12 cellular contexts compared by ENCODE assay signal in the genomic region with DNA sequence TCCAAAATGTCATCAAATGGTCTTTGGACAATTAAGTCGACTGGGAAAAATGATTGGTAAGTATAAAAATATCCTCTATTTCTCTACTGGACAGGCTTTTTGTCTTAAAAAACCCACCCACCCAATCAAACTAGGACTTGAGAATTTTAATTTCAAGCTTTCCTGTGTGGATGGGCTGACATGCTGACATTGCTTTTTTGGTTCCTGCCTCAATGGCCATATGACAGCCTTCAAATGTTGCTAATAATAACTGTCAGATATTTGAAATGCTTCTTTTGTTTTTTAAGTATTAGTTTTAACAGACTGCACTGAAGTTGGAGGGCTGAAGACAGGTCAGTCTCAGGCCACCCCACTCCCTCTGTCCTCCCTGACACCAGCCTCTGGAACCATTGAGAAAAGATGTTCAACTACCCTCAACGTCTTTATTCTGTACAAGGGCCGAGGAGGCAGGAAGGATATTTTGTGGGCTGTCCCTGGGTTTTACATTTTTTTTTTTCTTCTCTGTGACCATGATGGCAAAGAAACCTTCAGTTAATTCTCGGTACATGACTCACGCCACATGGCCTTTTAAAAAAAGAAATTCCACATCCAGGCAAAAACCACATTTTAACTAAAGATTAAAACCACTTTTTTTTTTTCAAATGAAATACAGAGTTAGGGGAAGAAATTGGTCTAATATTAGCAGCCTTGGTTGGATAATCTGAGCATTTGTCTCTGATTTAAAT.
DNase-seq lines count a peak whose midpoint lies in the region; TF ChIP-seq lines count a peak whose summit lies in the region.
"Had no signal": no experiment of that assay in that cellular context is flagged by ENCODE, and none has a peak within 500 bp of the region (broad histone marks: within the 10 kb centered on the region; RNA-seq: fewer than 3 reads in every experiment).

No MANE protein-coding gene starts in this region.

- peaks cover 5% of the 10 kb centered on the region; the same call in 1 of the 2 replicates for H3F3A ChIP-seq in MM.1S (ENCODE audit: insufficient read depth, low read length)

- no peaks in the 10 kb centered on the region for H3K79me2 ChIP-seq in MM.1S (ENCODE audit: low read length)

- no peaks in the 10 kb centered on the region for H4K20me1 ChIP-seq in MM.1S (ENCODE audit: insufficient read depth, low read length)

- in situ Hi-C loops in brain microvascular endothelial cell (cut with HindIII; ENCODE audit: low pct_ligation_motif_present, low sequenced_read_pairs): no loop called here

- DNase-seq in EH (ENCODE audit: low read depth) (peak; percentile 91), MM.1S (peak; percentile 35), brain microvascular endothelial cell (peak; percentile 63), non-pigmented ciliary epithelial cell (ENCODE audit: low read depth) (peak; percentile 45), activated gamma-delta T cell treated with Interleukin-2 at 50 U/mL for 16 hours (no peak), DMS53 (lab: John Stamatoyannopoulos, UW) (no peak), mucosa of gallbladder (ENCODE audit: low spot score) (no peak), SHP77 (lab: John Stamatoyannopoulos, UW) (no peak)
- DNase-seq: activated naive CD4-positive, alpha-beta T cell treated with anti-CD3 and anti-CD28 coated beads for 36 hours; KG1; NCI-H82; stimulated activated CD4-positive, alpha-beta T cell treated with anti-CD3 and anti-CD28 coated beads, Interleukin-12 subunit alpha, Interleukin-12 subunit beta, amount 100 ng/mL, for 4 hours had no signal

- H3K36me3 ChIP-seq in MM.1S (replicated peaks; ENCODE audit: insufficient read depth, low read length) (no peaks in the 10 kb centered on the region), brain microvascular endothelial cell (replicated peaks) (no peaks in the 10 kb centered on the region)

- TF ChIP-seq CTCF in MM.1S (IDR thresholded peaks at IDR 0.05; ENCODE audit: low read length) (no peak), brain microvascular endothelial cell (IDR thresholded peaks at IDR 0.05; ENCODE audit: low read depth, low read length, missing control alignments) (no peak)

- H3K9me3 ChIP-seq in MM.1S (replicated peaks; ENCODE audit: insufficient read depth, low read length): no peaks in the 10 kb centered on the region

- H3K27me3 ChIP-seq in MM.1S (replicated peaks; ENCODE audit: insufficient read depth, low read length) (no peaks in the 10 kb centered on the region), brain microvascular endothelial cell (replicated peaks) (no peaks in the 10 kb centered on the region)

- no peak overlapping the region for H3K4me3 ChIP-seq in MM.1S (ENCODE audit: low read length)
- no peak overlapping the region for H3K4me3 ChIP-seq in brain microvascular endothelial cell (ENCODE audit: low read depth, low read length)

- H3K9me2 ChIP-seq in MM.1S (replicated peaks; ENCODE audit: insufficient read depth, low read length): no peaks in the 10 kb centered on the region

- H2AFZ ChIP-seq in MM.1S (ENCODE audit: low read length): no peak overlapping the region

- H3K9ac ChIP-seq in MM.1S (ENCODE audit: low read length): no peak overlapping the region

- H3K4me1 ChIP-seq in MM.1S (ENCODE audit: low read length): peaks cover 12% of the 10 kb centered on the region

- no peak overlapping the region for H3K27ac ChIP-seq in MM.1S (ENCODE audit: low read length)
- peak overlapping the region; percentile 72 for H3K27ac ChIP-seq in brain microvascular endothelial cell

- H3K4me2 ChIP-seq in MM.1S (ENCODE audit: low read depth, low read length): peak overlapping the region; percentile 22; the same call in 1 of the 2 replicates

Comparison
In these comparisons a context has a peak if more than half of its experiments do, and no peak if none do; other contexts are left out.
1. DNase-seq: peak in EH (single experiment), MM.1S (single experiment), brain microvascular endothelial cell (single experiment) and non-pigmented ciliary epithelial cell (single experiment); none in activated gamma-delta T cell treated with Interleukin-2 at 50 U/mL for 16 hours (single experiment), DMS53 (single experiment), mucosa of gallbladder (single experiment) and SHP77 (0 of 2).